In genomic region chr11:64088159-64089026, GRCh38 we compare ENCODE assay signal across 9 cellular contexts. TPM values are rescaled to one million over a fixed set of nuclear protein-coding genes. Genes with fewer than 3 reads are reported as not detected.
DNase-seq lines count a peak whose midpoint lies in the region; ATAC-seq and TF ChIP-seq lines count a peak whose summit lies in the region.
"Had no signal": no experiment of that assay in that cellular context is flagged by ENCODE, and none has a peak within 500 bp of the region (broad histone marks: within the 10 kb centered on the region; RNA-seq: fewer than 3 reads in every experiment).

No MANE protein-coding gene starts in this region.

- H3K27me3 ChIP-seq in DOHH2 (ENCODE audit: control insufficient read depth, low read length) = no peaks in the 10 kb centered on the region

- peaks cover 7% of the 10 kb centered on the region for H4K20me1 ChIP-seq in DOHH2 (ENCODE audit: control insufficient read depth, insufficient read depth, low read depth, low read length)

- H3K9me3 Mint-ChIP-seq in HFFc6 = no peaks in the 10 kb centered on the region
- no peaks in the 10 kb centered on the region for H3K9me3 Mint-ChIP-seq in activated CD4-positive, alpha-beta memory T cell treated with anti-CD3 and anti-CD28 coated beads, Interleukin-2, amount 10 ng/mL, durations not matched to agents 7 days and 5 days
- no peaks in the 10 kb centered on the region for H3K9me3 Mint-ChIP-seq in nephron progenitor cell

- POLR2A ChIA-PET in activated CD4-positive, alpha-beta memory T cell treated with anti-CD3 and anti-CD28 coated beads, Interleukin-2, amount 10 ng/mL, durations not matched to agents 7 days and 5 days (lab: Charles Lee) = interaction anchor here (0.5 kb wide), 1 partner anchor 294 kb away, joined by 4 read pairs; no protein-coding TSS in a partner anchor

- H3F3A ChIP-seq in DOHH2 (ENCODE audit: control insufficient read depth, insufficient read depth) = no peaks in the 10 kb centered on the region

- TF ChIP-seq CTCF in DOHH2 (IDR thresholded peaks at IDR 0.05; ENCODE audit: low read depth, low read length, poor library complexity, severe bottlenecking) (peak; percentile 66), HFFc6 (IDR thresholded peaks at IDR 0.05) (peak; percentile 62), coronary artery (IDR thresholded peaks at IDR 0.05) (no peak), nephron progenitor cell (IDR thresholded peaks at IDR 0.05) (no peak)

- no peaks in the 10 kb centered on the region for H3K4me1 ChIP-seq in DOHH2 (ENCODE audit: control insufficient read depth, low read length)

- H3K27ac ChIP-seq in DOHH2 (ENCODE audit: low read depth, low read length) = no peak overlapping the region
- no peak overlapping the region for H3K27ac ChIP-seq in coronary artery

- H3K4me1 Mint-ChIP-seq in HFFc6 (ENCODE audit: low read depth) = peaks cover 6% of the 10 kb centered on the region; the same call in 1 of the 2 replicates
- peaks cover 17% of the 10 kb centered on the region for H3K4me1 Mint-ChIP-seq in activated CD4-positive, alpha-beta memory T cell treated with anti-CD3 and anti-CD28 coated beads, Interleukin-2, amount 10 ng/mL, durations not matched to agents 7 days and 5 days
- H3K4me1 Mint-ChIP-seq in nephron progenitor cell = peaks cover 56% of the 10 kb centered on the region

- no peak overlapping the region for H3K4me2 ChIP-seq in DOHH2 (ENCODE audit: low read length)

- no peaks in the 10 kb centered on the region for H3K79me2 ChIP-seq in DOHH2 (ENCODE audit: control insufficient read depth, low read length)

- CTCF ChIA-PET in activated CD4-positive, alpha-beta memory T cell treated with anti-CD3 and anti-CD28 coated beads, Interleukin-2, amount 10 ng/mL, durations not matched to agents 7 days and 5 days (lab: Charles Lee) = no interaction called here

- H3K4me3 Mint-ChIP-seq in HFFc6 (no peak overlapping the region), nephron progenitor cell (no peak overlapping the region)
- no peak overlapping the region for H3K4me3 Mint-ChIP-seq in activated CD4-positive, alpha-beta memory T cell treated with anti-CD3 and anti-CD28 coated beads, Interleukin-2, amount 10 ng/mL, durations not matched to agents 7 days and 5 days

- H3K27ac Mint-ChIP-seq in HFFc6 (no peak overlapping the region; the same call in 1 of the 2 replicates), nephron progenitor cell (no peak overlapping the region)
- no peak overlapping the region for H3K27ac Mint-ChIP-seq in activated CD4-positive, alpha-beta memory T cell treated with anti-CD3 and anti-CD28 coated beads, Interleukin-2, amount 10 ng/mL, durations not matched to agents 7 days and 5 days

- H3K27me3 Mint-ChIP-seq in HFFc6 (ENCODE audit: insufficient read depth) = peaks cover 7% of the 10 kb centered on the region
- no peaks in the 10 kb centered on the region for H3K27me3 Mint-ChIP-seq in activated CD4-positive, alpha-beta memory T cell treated with anti-CD3 and anti-CD28 coated beads, Interleukin-2, amount 10 ng/mL, durations not matched to agents 7 days and 5 days
- peaks cover 10% of the 10 kb centered on the region for H3K27me3 Mint-ChIP-seq in nephron progenitor cell (ENCODE audit: low read depth, poor library complexity)

- H3K9me2 ChIP-seq in DOHH2 (replicated peaks; ENCODE audit: control insufficient read depth, low read length) = no peaks in the 10 kb centered on the region

- H3K36me3 ChIP-seq in DOHH2 (ENCODE audit: control insufficient read depth, low read length) = no peaks in the 10 kb centered on the region

- ATAC-seq in left ventricle myocardium superior = no peak

- H3K9me3 ChIP-seq in DOHH2 (ENCODE audit: control insufficient read depth, insufficient read depth, low read length) = no peaks in the 10 kb centered on the region

- intact Hi-C loops in left ventricle myocardium superior (cut with micrococcal nuclease) = no loop called here

- DNase-seq in HFFc6 (no peak), left kidney (ENCODE audit: low read depth, low spot score) (peak; percentile 79), anterior cingulate cortex (lab: John Stamatoyannopoulos, UW) (no peak), coronary artery (ENCODE audit: low spot score) (no peak), left ventricle myocardium superior (no peak), nephron progenitor cell (no peak)
- peak; percentile 17 for DNase-seq in activated CD4-positive, alpha-beta memory T cell treated with anti-CD3 and anti-CD28 coated beads, Interleukin-2, amount 10 ng/mL, durations not matched to agents 7 days and 5 days

- no peak overlapping the region for H3K4me3 ChIP-seq in DOHH2 (ENCODE audit: low read length)
- no peak overlapping the region for H3K4me3 ChIP-seq in coronary artery

- H3K36me3 Mint-ChIP-seq in HFFc6 (ENCODE audit: low read depth) = no peaks in the 10 kb centered on the region
- H3K36me3 Mint-ChIP-seq in activated CD4-positive, alpha-beta memory T cell treated with anti-CD3 and anti-CD28 coated beads, Interleukin-2, amount 10 ng/mL, durations not matched to agents 7 days and 5 days (ENCODE audit: low read depth) = no peaks in the 10 kb centered on the region
- no peaks in the 10 kb centered on the region for H3K36me3 Mint-ChIP-seq in nephron progenitor cell (ENCODE audit: low read depth)

RNA-seq across cellular contexts. Expression of gene FLRT1, which starts 52.7 kb away (rescaled TPM):
- under 1 TPM in 5 of 6 experiments, not detected in 1; 0.07 to 0.38 (median 0.30) TPM for total RNA-seq in HFFc6 (2021; fragmentation: NEBNext Ultra II Directional; extraction: Animal tissue kit (Norgen Biotek cat#: 25700))
- under 1 TPM; 0.05 to 0.23 TPM for total RNA-seq in activated CD4-positive, alpha-beta memory T cell treated with anti-CD3 and anti-CD28 coated beads, Interleukin-2, amount 10 ng/mL, durations not matched to agents 7 days and 5 days
- 0.45 TPM for total RNA-seq in left ventricle myocardium superior
- total RNA-seq: dermis microvascular lymphatic vessel endothelial cell had no signal

Comparison
In these comparisons a context has a peak if more than half of its experiments do, and no peak if none do; other contexts are left out.
1. CTCF ChIP-seq: peak in DOHH2 (single experiment) and HFFc6 (single experiment); none in coronary artery (single experiment) and nephron progenitor cell (single experiment).
2. DNase-seq: peak in activated CD4-positive, alpha-beta memory T cell treated with anti-CD3 and anti-CD28 coated beads, Interleukin-2, amount 10 ng/mL, durations not matched to agents 7 days and 5 days (single experiment) and left kidney (single experiment); none in HFFc6 (single experiment), anterior cingulate cortex (0 of 58), coronary artery (single experiment), left ventricle myocardium superior (single experiment) and nephron progenitor cell (single experiment).